Comparison of ENCODE assay signal across 1 cellular context in genomic region chr15:48145923-48146322, GRCh38.
TF ChIP-seq lines count a peak whose summit lies in the region.

No MANE protein-coding gene starts in this region.

TF ChIP-seq in WTC11, 78 proteins besides CTCF, POLR2A, EP300 and RAD21:
- TF ChIP-seq ARID4B (CRISPR knock-in tag; IDR thresholded peaks at IDR 0.05; ENCODE audit: borderline replicate concordance) (no peak), GABPB1 (CRISPR knock-in tag; IDR thresholded peaks at IDR 0.05) (no peak), IRF1 (CRISPR knock-in tag; IDR thresholded peaks at IDR 0.05) (no peak), ZNF532 (CRISPR knock-in tag; IDR thresholded peaks at IDR 0.05; ENCODE audit: borderline replicate concordance) (no peak), AR (CRISPR knock-in tag; IDR thresholded peaks at IDR 0.05) (no peak), ERG (CRISPR knock-in tag; IDR thresholded peaks at IDR 0.05) (no peak), TEAD4 (CRISPR knock-in tag; IDR thresholded peaks at IDR 0.05) (no peak), E2F1 (CRISPR knock-in tag; IDR thresholded peaks at IDR 0.05) (no peak)
